In genomic region chr4:112031712-112032328, GRCh38 we compare ENCODE assay signal across 2 cellular contexts.
A peak's percentile ranks its signal among the peaks of the same experiment; 100 is the strongest.
TF ChIP-seq lines count a peak whose summit lies in the region.

No MANE protein-coding gene starts in this region.

TF ChIP-seq in endothelial cell of umbilical vein, 7 proteins besides CTCF, POLR2A, EP300 and RAD21 (continued from another document):
- TF ChIP-seq JUN (IDR thresholded peaks at IDR 0.05; ENCODE audit: borderline replicate concordance, insufficient read depth, insufficient read length, low read depth) (no peak), FOS (IDR thresholded peaks at IDR 0.05; ENCODE audit: borderline replicate concordance, insufficient read depth, low read length) (no peak), GATA2 (IDR thresholded peaks at IDR 0.05; ENCODE audit: insufficient read depth, insufficient read length, low read depth, low read length) (no peak), POLR2AphosphoS5 (IDR thresholded peaks at IDR 0.05; ENCODE audit: insufficient read depth, low read depth, low read length) (no peak), EZH2 (IDR thresholded peaks at IDR 0.05; ENCODE audit: borderline replicate concordance, low read depth, low read length, severe bottlenecking) (no peak)
- TF ChIP-seq, protein P1, sequence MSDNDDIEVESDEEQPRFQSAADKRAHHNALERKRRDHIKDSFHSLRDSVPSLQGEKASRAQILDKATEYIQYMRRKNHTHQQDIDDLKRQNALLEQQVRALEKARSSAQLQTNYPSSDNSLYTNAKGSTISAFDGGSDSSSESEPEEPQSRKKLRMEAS (IDR thresholded peaks at IDR 0.05; ENCODE audit: insufficient read depth, insufficient read length) = no peak

TF ChIP-seq in neural cell, 6 proteins besides CTCF, POLR2A, EP300 and RAD21 (continued from another document):
- TF ChIP-seq REST (IDR thresholded peaks at IDR 0.05; ENCODE audit: borderline replicate concordance) = no peak
- peak; percentile 81 for TF ChIP-seq SMC3 (conservative IDR thresholded peaks at IDR 0.05; ENCODE audit: poor library complexity)
